ENCODE assay signal across 1 cellular context in the genomic region with DNA sequence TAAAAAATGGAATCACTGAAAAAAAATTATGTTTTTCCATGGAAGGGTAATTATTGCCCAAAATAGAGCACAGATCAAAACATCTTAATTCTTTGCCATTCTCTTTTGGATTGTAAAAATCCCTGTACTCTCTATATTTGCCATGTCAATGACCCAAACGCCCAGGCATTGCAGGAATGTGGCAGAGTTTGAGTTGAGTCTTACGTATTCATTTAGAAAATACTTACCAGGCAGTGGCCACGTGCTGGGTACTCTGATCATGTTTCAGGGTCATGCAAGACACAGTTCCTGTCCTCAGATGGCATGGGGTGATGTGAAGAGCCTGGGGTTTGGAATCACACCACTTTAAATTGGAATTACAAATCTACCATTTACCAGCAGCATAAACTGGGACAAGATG.
TF ChIP-seq lines count a peak whose summit lies in the region.

No MANE protein-coding gene starts in this region.

TF ChIP-seq in IMR-90, 13 proteins besides CTCF, POLR2A, EP300 and RAD21 (continued from another document):
- TF ChIP-seq RFX5 (IDR thresholded peaks at IDR 0.05; ENCODE audit: low read depth, low read length), result no peak
- TF ChIP-seq CEBPB (IDR thresholded peaks at IDR 0.05; ENCODE audit: low read depth, low read length), result no peak
- TF ChIP-seq, protein P1, sequence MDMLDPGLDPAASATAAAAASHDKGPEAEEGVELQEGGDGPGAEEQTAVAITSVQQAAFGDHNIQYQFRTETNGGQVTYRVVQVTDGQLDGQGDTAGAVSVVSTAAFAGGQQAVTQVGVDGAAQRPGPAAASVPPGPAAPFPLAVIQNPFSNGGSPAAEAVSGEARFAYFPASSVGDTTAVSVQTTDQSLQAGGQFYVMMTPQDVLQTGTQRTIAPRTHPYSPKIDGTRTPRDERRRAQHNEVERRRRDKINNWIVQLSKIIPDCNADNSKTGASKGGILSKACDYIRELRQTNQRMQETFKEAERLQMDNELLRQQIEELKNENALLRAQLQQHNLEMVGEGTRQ (IDR thresholded peaks at IDR 0.05; ENCODE audit: low read depth, low read length), result peak; percentile 83
TF ChIP-seq in IMR-90: peak in this region for 2.
